ENCODE assay signal across 8 cellular contexts in the genomic region with DNA sequence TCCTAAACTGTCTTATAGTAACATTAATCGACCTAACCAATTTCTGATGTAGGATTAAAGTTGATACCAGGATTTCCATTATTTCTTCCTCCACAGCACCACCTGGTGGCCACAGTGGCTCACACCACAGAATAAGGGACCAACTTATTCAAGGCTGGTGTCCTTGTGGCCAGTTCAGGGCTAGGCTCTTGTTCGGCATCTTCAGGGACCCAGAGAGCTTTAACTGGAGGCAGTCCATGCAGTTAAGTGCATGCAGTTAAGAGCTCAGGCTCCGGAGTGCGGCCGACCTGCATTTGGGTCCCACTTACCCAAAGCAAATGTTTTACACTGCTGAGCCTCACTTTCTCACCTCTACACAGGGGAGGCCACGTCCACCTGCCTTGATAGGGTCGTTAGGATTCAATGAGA. TPM values are rescaled to one million over a fixed set of nuclear protein-coding genes. Genes with fewer than 3 reads are reported as not detected.
DNase-seq lines count a peak whose midpoint lies in the region; ATAC-seq, FAIRE-seq and TF ChIP-seq lines count a peak whose summit lies in the region.

No MANE protein-coding gene starts in this region.

- H3K9ac ChIP-seq in GM23248 (no peak overlapping the region), keratinocyte (ENCODE audit: control insufficient read depth, extremely low read depth, insufficient read depth, low read length) (no peak overlapping the region)

- H4K20me1 ChIP-seq in GM23248 (ENCODE audit: insufficient read depth) (no peaks in the 10 kb centered on the region), keratinocyte (ENCODE audit: control insufficient read depth, extremely low read depth, insufficient read depth, low read length) (no peaks in the 10 kb centered on the region)

- H3K27ac ChIP-seq in GM23248 (no peak overlapping the region), keratinocyte (ENCODE audit: control insufficient read depth, insufficient read depth, low read length) (no peak overlapping the region)

- no peak overlapping the region for H2AFZ ChIP-seq in GM23248
- no peak overlapping the region for H2AFZ ChIP-seq in keratinocyte (ENCODE audit: control insufficient read depth, low read length)

- H3K27me3 ChIP-seq in GM23248 (replicated peaks; ENCODE audit: insufficient read depth) (no peaks in the 10 kb centered on the region; the same call in 1 of the 2 replicates), bronchial epithelial cell (ENCODE audit: control insufficient read depth, insufficient read depth, low read length) (no peaks in the 10 kb centered on the region), keratinocyte (ENCODE audit: control insufficient read depth, extremely low read depth, insufficient read depth, low read length) (no peaks in the 10 kb centered on the region)

- ATAC-seq in GM18873 (IDR thresholded peaks at IDR 0.05; ENCODE audit: low FRiP score, unreplicated experiment), result no peak

- H3K9me3 ChIP-seq in GM23248 (ENCODE audit: low read depth), result no peaks in the 10 kb centered on the region
- no peaks in the 10 kb centered on the region for H3K9me3 ChIP-seq in keratinocyte (ENCODE audit: control insufficient read depth, low read depth, low read length)

- peaks cover 20% of the 10 kb centered on the region for H3F3A ChIP-seq in GM23248 (ENCODE audit: insufficient read depth)

- TF ChIP-seq CTCF in bronchial epithelial cell (IDR thresholded peaks at IDR 0.05; ENCODE audit: insufficient read depth, low read length, severe bottlenecking) (peak; percentile 74), keratinocyte (optimal IDR thresholded peaks at IDR 0.05 in 1 of 3, IDR thresholded peaks at IDR 0.05 in 1 of 3, conservative IDR thresholded peaks at IDR 0.05 in 1 of 3; ENCODE audit: extremely low read depth in 1 of 3, insufficient read depth in 2 of 3, low read length in 3 of 3) (peak; percentile 68 to 88 (median 87))

- H3K36me3 ChIP-seq in GM23248 (ENCODE audit: low read depth) (no peaks in the 10 kb centered on the region), bronchial epithelial cell (ENCODE audit: control insufficient read depth, insufficient read depth, low read length) (peaks cover 12% of the 10 kb centered on the region), keratinocyte (ENCODE audit: control insufficient read depth in 2 of 2, extremely low read depth in 1 of 2, insufficient read depth in 2 of 2, low read length in 2 of 2) (no peaks in the 10 kb centered on the region)

- H3K4me1 ChIP-seq in GM23248 (ENCODE audit: insufficient read depth), result peaks cover 24% of the 10 kb centered on the region
- peaks cover 23% of the 10 kb centered on the region for H3K4me1 ChIP-seq in keratinocyte (ENCODE audit: control insufficient read depth, extremely low read depth, insufficient read depth, low read length)

- peak; percentile 87 for DNase-seq in AG08396 (ENCODE audit: low spot score)
- peak; percentile 78 for DNase-seq in GM23248
- peak; percentile 18 for DNase-seq in NCI-H226
- DNase-seq in activated CD4-positive, CD25-positive, alpha-beta regulatory T cell (lab: John Stamatoyannopoulos, UW), result peak; percentile 55 to 81 (median 69)
- DNase-seq in bronchial epithelial cell (ENCODE audit: low read depth), result peak; percentile 66
- DNase-seq in keratinocyte (ENCODE audit: low read depth, low spot score), result peak; percentile 52
- DNase-seq in stimulated activated CD4-positive, alpha-beta T cell treated with anti-CD3 and anti-CD28 coated beads, Interleukin-1b, Interleukin-23, amount 100 ng/mL, for 48 hours, result peak; percentile 76

- dilution Hi-C loops in keratinocyte (cut with MboI; ENCODE audit: extremely low pct_ligation_motif_present, low sequenced_read_pairs), result loop anchor here (25.0 kb wide), 2 partner anchors 124 to 374 kb away; no protein-coding TSS in a partner anchor

- no peaks in the 10 kb centered on the region for H3K9me1 ChIP-seq in keratinocyte (ENCODE audit: control insufficient read depth, extremely low read depth, insufficient read depth, low read length)

- in situ Hi-C loops in GM23248 (cut with MboI), result loop anchor here (5.0 kb wide), 1 partner anchor 389 kb away; no protein-coding TSS in a partner anchor

- WGBS in GM23248 (ENCODE audit: low coverage in 1 of 2, low lambda C conversion rate in 2 of 2, missing lambda C conversion rate in 2 of 2), 2 experiments, result 17 to 19% methylated on average over 7 of the region's 7 CpGs

- no peaks in the 10 kb centered on the region for H3K9me2 ChIP-seq in GM23248 (ENCODE audit: insufficient read depth)

- H3K79me2 ChIP-seq in GM23248 (ENCODE audit: insufficient read depth), result no peaks in the 10 kb centered on the region
- H3K79me2 ChIP-seq in keratinocyte (ENCODE audit: control insufficient read depth, insufficient read depth, low read length), result no peaks in the 10 kb centered on the region

- FAIRE-seq in bronchial epithelial cell (lab: Jason Lieb, UNC), result no peak
- peak; percentile 93 for FAIRE-seq in keratinocyte (lab: Jason Lieb, UNC)

- H3K4me3 ChIP-seq in GM23248, result no peak overlapping the region
- H3K4me3 ChIP-seq in bronchial epithelial cell (ENCODE audit: low read depth, low read length), result no peak overlapping the region
- H3K4me3 ChIP-seq in keratinocyte (ENCODE audit: control insufficient read depth in 2 of 3, extremely low read depth in 1 of 3, insufficient read depth in 2 of 3, low read depth in 1 of 3, low read length in 3 of 3), result no peak overlapping the region

- H3K4me2 ChIP-seq in GM23248 (ENCODE audit: unreplicated experiment), result no peak overlapping the region
- H3K4me2 ChIP-seq in keratinocyte (ENCODE audit: control insufficient read depth, extremely low read depth, insufficient read depth, low read depth, low read length), result no peak overlapping the region

RNA-seq across cellular contexts. Expression of gene GPR68, which starts 42.0 kb away (rescaled TPM):
- total RNA-seq in GM23248 (2014; rRNA removed; shearing (Covaris generic)), result 8.6 and 10.6 TPM in 2 replicates
- polyA plus RNA-seq in GM23248 (2016; fragmentation: Nextera tagmentation; extraction: Ambion mirVana) (5.1 and 5.7 TPM in 2 replicates), keratinocyte (1.2 to 5.7 TPM (median 2.3 TPM) in 3 replicates)
- total RNA-seq in bronchial epithelial cell, result 0.77 and 1.8 TPM in 2 replicates
- not detected for polyA plus RNA-seq in keratinocyte (2011; ENCODE audit: low read depth)
- polyA plus RNA-seq in keratinocyte (2011; cell fraction: cytosol; rRNA removed), result 1.4 and 3.2 TPM in 2 replicates
- 5.6 and 8.3 TPM in 2 replicates for polyA plus RNA-seq in keratinocyte (2011; cell fraction: nucleus; rRNA removed)
- polyA plus RNA-seq in keratinocyte (2012; ENCODE audit: low replicate concordance), result 0.47 and 2.7 TPM in 2 replicates
- 1.6 to 13.5 TPM (median 9.7 TPM) in 3 replicates for polyA minus RNA-seq in keratinocyte
- polyA minus RNA-seq in keratinocyte (2011; cell fraction: cytosol; rRNA and poly(A)+ RNA removed), result 8.8 TPM
- polyA minus RNA-seq in keratinocyte (2011; cell fraction: nucleus; rRNA and poly(A)+ RNA removed), result 4.7 and 5.3 TPM in 2 replicates

Comparison
In these comparisons a context has a peak if more than half of its experiments do, and no peak if none do; other contexts are left out.
1. DNase-seq: peak in every context shown above with its lines; median percentile 87 in AG08396; 78 in GM23248; 76 in stimulated activated CD4-positive, alpha-beta T cell treated with anti-CD3 and anti-CD28 coated beads, Interleukin-1b, Interleukin-23, amount 100 ng/mL, for 48 hours; 69 in activated CD4-positive, CD25-positive, alpha-beta regulatory T cell; 66 in bronchial epithelial cell; 52 in keratinocyte; 18 in NCI-H226.